In the genomic region with DNA sequence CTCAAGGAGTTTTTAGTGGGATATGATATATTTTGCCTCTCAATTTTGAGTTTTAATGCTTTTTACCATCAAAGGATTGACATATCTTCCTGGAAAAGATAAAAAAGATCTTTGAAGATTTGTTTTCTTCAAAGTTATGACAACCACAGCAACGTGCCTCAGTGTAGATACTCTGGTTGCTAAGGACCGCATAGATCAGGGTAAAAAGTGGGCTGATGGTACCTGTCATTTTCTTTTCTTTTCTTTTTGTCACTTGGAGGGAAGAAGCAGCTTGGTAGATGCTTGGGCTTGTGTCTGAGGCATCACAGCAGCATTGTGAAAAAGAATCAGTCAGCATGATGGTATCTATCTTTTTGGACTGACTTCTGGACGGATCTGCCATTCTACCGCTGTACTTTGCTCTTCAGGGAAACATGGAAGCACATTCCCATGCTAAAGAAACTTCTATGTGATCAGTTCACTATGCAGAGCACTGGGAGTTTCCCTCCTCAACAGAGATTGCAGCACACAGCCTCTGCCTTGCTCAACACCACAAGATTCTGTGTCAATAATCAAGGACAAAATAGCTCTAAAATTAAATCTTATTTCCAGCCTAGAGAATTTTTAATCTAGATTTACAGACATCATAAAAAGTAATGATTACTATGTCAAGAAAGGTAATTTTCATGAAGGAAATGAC, we compare ENCODE assay signal across 8 cellular contexts. TPM values are rescaled to one million over a fixed set of nuclear protein-coding genes. Genes with fewer than 3 reads are reported as not detected.
DNase-seq lines count a peak whose midpoint lies in the region; ATAC-seq and TF ChIP-seq lines count a peak whose summit lies in the region.
"Had no signal": no experiment of that assay in that cellular context is flagged by ENCODE, and none has a peak within 500 bp of the region (broad histone marks: within the 10 kb centered on the region; RNA-seq: fewer than 3 reads in every experiment).

No MANE protein-coding gene starts in this region.

- no peaks in the 10 kb centered on the region for H3K36me3 Mint-ChIP-seq in activated CD8-positive, alpha-beta T cell treated with anti-CD3 and anti-CD28 coated beads, Interleukin-2, amount 10 ng/mL, durations not matched to agents 7 days and 5 days (ENCODE audit: low read depth)

- DNase-seq in activated CD8-positive, alpha-beta T cell treated with anti-CD3 and anti-CD28 coated beads, Interleukin-2, amount 10 ng/mL, durations not matched to agents 7 days and 5 days, result no peak
- DNase-seq in left ventricle myocardium superior, result no peak
- no peak for DNase-seq in thoracic aorta (ENCODE audit: low spot score)
- no peak for DNase-seq in stimulated activated CD4-positive, alpha-beta T cell treated with anti-CD3 and anti-CD28 coated beads, Interleukin-12 subunit alpha, Interleukin-12 subunit beta, amount 100 ng/mL, for 4 hours
- DNase-seq in NAMALWA (ENCODE audit: low spot score), result no peak
- DNase-seq: effector CD8-positive, alpha-beta T cell had no signal

- peaks cover 20 to 39% of the 10 kb centered on the region in 2 donors for H3K4me1 ChIP-seq in thoracic aorta (ENCODE audit: control insufficient read depth in 1 of 2, low read depth in 2 of 2)

- intact Hi-C loops in left ventricle myocardium superior (cut with micrococcal nuclease), result no loop called here

- CTCF ChIA-PET in activated CD8-positive, alpha-beta T cell treated with anti-CD3 and anti-CD28 coated beads, Interleukin-2, amount 10 ng/mL, durations not matched to agents 7 days and 5 days (lab: Charles Lee), result interaction anchor here (0.7 to 1.6 kb wide), 4 partner anchors 10 to 198 kb away, joined by 3 to 4 read pairs (median 3); no protein-coding TSS in a partner anchor

- H3K4me1 Mint-ChIP-seq in activated CD8-positive, alpha-beta T cell treated with anti-CD3 and anti-CD28 coated beads, Interleukin-2, amount 10 ng/mL, durations not matched to agents 7 days and 5 days (ENCODE audit: low read depth), result peaks cover 24% of the 10 kb centered on the region

- peak overlapping the region; percentile 15 for H3K4me3 ChIP-seq in thoracic aorta

- H3K27me3 Mint-ChIP-seq in activated CD8-positive, alpha-beta T cell treated with anti-CD3 and anti-CD28 coated beads, Interleukin-2, amount 10 ng/mL, durations not matched to agents 7 days and 5 days (ENCODE audit: low read depth), result no peaks in the 10 kb centered on the region

- H3K4me3 Mint-ChIP-seq in activated CD8-positive, alpha-beta T cell treated with anti-CD3 and anti-CD28 coated beads, Interleukin-2, amount 10 ng/mL, durations not matched to agents 7 days and 5 days, result no peak overlapping the region

- H3K27ac Mint-ChIP-seq in activated CD8-positive, alpha-beta T cell treated with anti-CD3 and anti-CD28 coated beads, Interleukin-2, amount 10 ng/mL, durations not matched to agents 7 days and 5 days, result no peak overlapping the region

- no peaks in the 10 kb centered on the region for H3K27me3 ChIP-seq in thoracic aorta (replicated peaks; ENCODE audit: insufficient read depth)

- H3K36me3 ChIP-seq in thoracic aorta, result no peaks in the 10 kb centered on the region

- H3K27ac ChIP-seq in thoracic aorta, result peak overlapping the region; percentile 15 to 73

- no peak for TF ChIP-seq CTCF in thoracic aorta (IDR thresholded peaks at IDR 0.05)

- POLR2A ChIA-PET in activated CD8-positive, alpha-beta T cell treated with anti-CD3 and anti-CD28 coated beads, Interleukin-2, amount 10 ng/mL, durations not matched to agents 7 days and 5 days (lab: Charles Lee), result no interaction called here

- no peaks in the 10 kb centered on the region for H3K9me3 ChIP-seq in thoracic aorta

- H3K9me3 Mint-ChIP-seq in activated CD8-positive, alpha-beta T cell treated with anti-CD3 and anti-CD28 coated beads, Interleukin-2, amount 10 ng/mL, durations not matched to agents 7 days and 5 days (ENCODE audit: insufficient read depth), result no peaks in the 10 kb centered on the region

- ATAC-seq in HG02642 (IDR thresholded peaks at IDR 0.05; ENCODE audit: poor library complexity, unreplicated experiment) (peak; percentile 40), left ventricle myocardium superior (peak; percentile 87), thoracic aorta (ENCODE audit: insufficient number of reproducible peaks, low FRiP score, low read depth) (no peak), GM19467 (IDR thresholded peaks at IDR 0.05; ENCODE audit: unreplicated experiment) (no peak)
- peak; percentile 74 for ATAC-seq in activated CD8-positive, alpha-beta T cell treated with anti-CD3 and anti-CD28 coated beads, Interleukin-2, amount 10 ng/mL, durations not matched to agents 7 days and 5 days

RNA-seq across cellular contexts. Expression of gene SGK1, which starts 54.8 kb away (rescaled TPM):
- total RNA-seq in activated CD8-positive, alpha-beta T cell treated with anti-CD3 and anti-CD28 coated beads, Interleukin-2, amount 10 ng/mL, durations not matched to agents 7 days and 5 days, result 10 to 100 TPM; 21.2 to 23.2 TPM
- total RNA-seq in left ventricle myocardium superior, result 37.5 TPM
- 10 to 100 TPM; 67.3 to 97.5 TPM for total RNA-seq in thoracic aorta

Comparison
In these comparisons a context has a peak if more than half of its experiments do, and no peak if none do; other contexts are left out.
1. ATAC-seq: peak in HG02642 (single experiment), activated CD8-positive, alpha-beta T cell treated with anti-CD3 and anti-CD28 coated beads, Interleukin-2, amount 10 ng/mL, durations not matched to agents 7 days and 5 days (single experiment) and left ventricle myocardium superior (single experiment); none in thoracic aorta (single experiment) and GM19467 (single experiment).